Comparison of ENCODE assay signal across 1 cellular context in genomic region chr7:33893377-33893776, GRCh38.
TF ChIP-seq lines count a peak whose summit lies in the region.

No MANE protein-coding gene starts in this region.

TF ChIP-seq in HCT116, 20 proteins besides CTCF, POLR2A, EP300 and RAD21 (continued from another document):
- TF ChIP-seq, protein P1, sequence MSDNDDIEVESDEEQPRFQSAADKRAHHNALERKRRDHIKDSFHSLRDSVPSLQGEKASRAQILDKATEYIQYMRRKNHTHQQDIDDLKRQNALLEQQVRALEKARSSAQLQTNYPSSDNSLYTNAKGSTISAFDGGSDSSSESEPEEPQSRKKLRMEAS (IDR thresholded peaks at IDR 0.05) = 0 out of 2 replicates have a peak, but pooled peaks have one; percentile 7
TF ChIP-seq in HCT116: peak in this region for 1.
